Comparison of ENCODE assay signal across 18 cellular contexts in genomic region chr1:33387512-33388079, GRCh38. TPM values are rescaled to one million over a fixed set of nuclear protein-coding genes. Genes with fewer than 3 reads are reported as not detected.
DNase-seq lines count a peak whose midpoint lies in the region; ATAC-seq, FAIRE-seq and TF ChIP-seq lines count a peak whose summit lies in the region.
"Had no signal": no experiment of that assay in that cellular context is flagged by ENCODE, and none has a peak within 500 bp of the region (broad histone marks: within the 10 kb centered on the region; RNA-seq: fewer than 3 reads in every experiment).

No MANE protein-coding gene starts in this region.

- H3K4me1 ChIP-seq in adipocyte (ENCODE audit: control insufficient read depth, insufficient read depth, low read length) (peaks cover 73% of the 10 kb centered on the region), small intestine (ENCODE audit: control insufficient read depth in 2 of 2, insufficient read depth in 1 of 2, low read depth in 1 of 2, low read length in 1 of 2) (peaks cover 0 to 7% of the 10 kb centered on the region in 2 donors)
- H3K4me1 ChIP-seq: A549 had no signal

- FAIRE-seq in small intestine (lab: Jason Lieb, UNC), result no peak
- FAIRE-seq: A549, endothelial cell of umbilical vein, G401.6 had no signal

- H3K9me3 ChIP-seq in adipocyte (ENCODE audit: control insufficient read depth, low read length) (no peaks in the 10 kb centered on the region), small intestine (ENCODE audit: control insufficient read depth, low read depth) (no peaks in the 10 kb centered on the region)
- H3K9me3 ChIP-seq: A549 had no signal

- peak overlapping the region in 1 of 2 donors; percentile 29 for H3K27ac ChIP-seq in small intestine (ENCODE audit: low read depth in 1 of 2, low read length in 1 of 2)
- H3K27ac ChIP-seq: A549 had no signal

- no peak for DNase-seq in Right ventricle myocardium superior
- no peak for DNase-seq in Right ventricle myocardium inferior (ENCODE audit: missing footprints)
- peak; percentile 48 for DNase-seq in adipocyte (ENCODE audit: low read depth)
- peak; percentile 96 for DNase-seq in fibroblast of villous mesenchyme (ENCODE audit: low read depth)
- peak; percentile 74 for DNase-seq in small intestine
- DNase-seq in NCI-H2196 (lab: John Stamatoyannopoulos, UW; ENCODE audit: unreplicated experiment), result no peak
- DNase-seq in SW480 (ENCODE audit: low spot score), result no peak
- DNase-seq: activated CD4-positive, alpha-beta T cell treated with anti-CD3 and anti-CD28 coated beads for 1 hour; activated CD8-positive, alpha-beta memory T cell treated with anti-CD3 and anti-CD28 coated beads, Interleukin-2, amount 50 U/mL, for 48 hours; activated naive CD4-positive, alpha-beta T cell treated with anti-CD3 and anti-CD28 coated beads, Interleukin-2, amount 50 U/mL, for 16 hours; natural killer cell; NCI-H2081; NCI-H526 treated with DMSO at 0.1 percent for 48 hours had no signal

- TF ChIP-seq CTCF in fibroblast of villous mesenchyme (IDR thresholded peaks at IDR 0.05; ENCODE audit: insufficient read depth, low read depth, low read length), result no peak

- no peaks in the 10 kb centered on the region for H3K36me3 ChIP-seq in adipocyte (ENCODE audit: control insufficient read depth, insufficient read depth, low read length, severe bottlenecking)
- H3K36me3 ChIP-seq in small intestine (ENCODE audit: control insufficient read depth in 2 of 2, insufficient read depth in 2 of 2, low read length in 2 of 2), result no peaks in the 10 kb centered on the region

- ATAC-seq in Right ventricle myocardium superior (ENCODE audit: poor library complexity) (peak; percentile 18), Right ventricle myocardium inferior (no peak), GM21528 (IDR thresholded peaks at IDR 0.05; ENCODE audit: low FRiP score, unreplicated experiment) (no peak)
- ATAC-seq: A549, left lobe of liver, natural killer cell had no signal

- intact Hi-C loops in Right ventricle myocardium superior (cut with DNase I), result no loop called here
- intact Hi-C loops in Right ventricle myocardium inferior (cut with DNase I), result no loop called here

- H3K27me3 ChIP-seq in adipocyte (replicated peaks; ENCODE audit: control insufficient read depth, insufficient read depth, low read length) (no peaks in the 10 kb centered on the region), small intestine (ENCODE audit: control insufficient read depth in 2 of 2, insufficient read depth in 2 of 2, low read length in 2 of 2) (no peaks in the 10 kb centered on the region)

- H3K4me3 ChIP-seq in adipocyte (ENCODE audit: low read length) (no peak overlapping the region), fibroblast of villous mesenchyme (ENCODE audit: low read depth, low read length) (no peak overlapping the region), small intestine (ENCODE audit: low read depth in 1 of 2, low read length in 2 of 2) (no peak overlapping the region)
- H3K4me3 ChIP-seq: A549 had no signal

- WGBS in small intestine, 3 donors, result 19 to 67% (median 38%) methylated on average over 5 of the region's 5 CpGs

- no peak overlapping the region for H3K9ac ChIP-seq in adipocyte (ENCODE audit: low read length)

RNA-seq across cellular contexts. Expression of gene PHC2, which starts 43.3 kb away (rescaled TPM):
- total RNA-seq in Right ventricle myocardium superior (105 TPM), Right ventricle myocardium inferior (102 TPM), fibroblast of villous mesenchyme (75.6 and 99.5 TPM in 2 replicates)
- polyA plus RNA-seq in small intestine, result 100 to 1,000 TPM in 1 of 3 donors, 10 to 100 TPM in 2; 41.2 to 110 (median 50.0) TPM

Comparison
In these comparisons a context has a peak if more than half of its experiments do, and no peak if none do; other contexts are left out.
1. DNase-seq: peak in adipocyte (single experiment), fibroblast of villous mesenchyme (single experiment) and small intestine (single experiment); none in Right ventricle myocardium superior (single experiment), Right ventricle myocardium inferior (single experiment), NCI-H2196 (single experiment) and SW480 (single experiment).